Comparison of ENCODE assay signal across 20 cellular contexts in genomic region chr17:66407864-66408263, GRCh38.
DNase-seq lines count a peak whose midpoint lies in the region; ATAC-seq, FAIRE-seq and TF ChIP-seq lines count a peak whose summit lies in the region.
"Had no signal": no experiment of that assay in that cellular context is flagged by ENCODE, and none has a peak within 500 bp of the region (broad histone marks: within the 10 kb centered on the region; RNA-seq: fewer than 3 reads in every experiment).

No MANE protein-coding gene starts in this region.

- H3K27me3 Mint-ChIP-seq in T-helper 2 cell treated with Interferon-gamma antibody and Interleukin-4, amounts not matched to agents 5 μg/mL and 100 μg/mL, for 36 hours (ENCODE audit: low read depth) = no peaks in the 10 kb centered on the region
- H3K27me3 Mint-ChIP-seq in activated naive CD8-positive, alpha-beta T cell treated with anti-CD3 and anti-CD28 coated beads, Interleukin-2, amount 10 ng/mL, durations not matched to agents 7 days and 5 days = no peaks in the 10 kb centered on the region
- no peaks in the 10 kb centered on the region for H3K27me3 Mint-ChIP-seq in activated naive CD8-positive, alpha-beta T cell treated with anti-CD3 and anti-CD28 coated beads for 36 hours
- no peaks in the 10 kb centered on the region for H3K27me3 Mint-ChIP-seq in activated T-helper 1 cell treated with anti-CD3 and anti-CD28 coated beads, Interleukin-12 subunit alpha, Interleukin-12 subunit beta, Interleukin-2, Interleukin-4 antibody, amounts not matched to agents 30 ng/mL and 10 ng/mL and 1 ng/mL, durations not matched to agents 14 hours and 24 hours and 36 hours (ENCODE audit: insufficient read depth)

- H3K4me1 ChIP-seq in pancreas (peaks cover 5 to 13% (median 7%) of the 10 kb centered on the region in 3 donors), Peyer's patch (peaks cover 0 to 4% (median 0%) of the 10 kb centered on the region in 4 donors)

- H3K4me1 Mint-ChIP-seq in T-helper 2 cell treated with Interferon-gamma antibody and Interleukin-4, amounts not matched to agents 5 μg/mL and 100 μg/mL, for 36 hours (ENCODE audit: low read depth) = peaks cover 61% of the 10 kb centered on the region
- H3K4me1 Mint-ChIP-seq in activated naive CD8-positive, alpha-beta T cell treated with anti-CD3 and anti-CD28 coated beads, Interleukin-2, amount 10 ng/mL, durations not matched to agents 7 days and 5 days = peaks cover 62% of the 10 kb centered on the region
- H3K4me1 Mint-ChIP-seq in activated naive CD8-positive, alpha-beta T cell treated with anti-CD3 and anti-CD28 coated beads for 36 hours = peaks cover 72% of the 10 kb centered on the region
- H3K4me1 Mint-ChIP-seq in activated T-helper 1 cell treated with anti-CD3 and anti-CD28 coated beads, Interleukin-12 subunit alpha, Interleukin-12 subunit beta, Interleukin-2, Interleukin-4 antibody, amounts not matched to agents 30 ng/mL and 10 ng/mL and 1 ng/mL, durations not matched to agents 14 hours and 24 hours and 36 hours (ENCODE audit: low read depth) = peaks cover 62% of the 10 kb centered on the region

- H3K27ac ChIP-seq in pancreas = no peak overlapping the region
- H3K27ac ChIP-seq in Peyer's patch = no peak overlapping the region

- WGBS in pancreas, 2 donors = 89 to 97% methylated on average over 4 of the region's 4 CpGs

- no peak for ATAC-seq in activated naive CD8-positive, alpha-beta T cell treated with anti-CD3 and anti-CD28 coated beads, Interleukin-2, amount 10 ng/mL, durations not matched to agents 7 days and 5 days (ENCODE audit: low read depth)
- no peak for ATAC-seq in GM21737 (IDR thresholded peaks at IDR 0.05; ENCODE audit: unreplicated experiment)
- ATAC-seq in pancreas = no peak
- ATAC-seq: HepG2 had no signal

- H3K9me3 ChIP-seq in pancreas (no peaks in the 10 kb centered on the region), Peyer's patch (no peaks in the 10 kb centered on the region)

- peak overlapping the region; percentile 50 for H3K27ac Mint-ChIP-seq in T-helper 2 cell treated with Interferon-gamma antibody and Interleukin-4, amounts not matched to agents 5 μg/mL and 100 μg/mL, for 36 hours
- H3K27ac Mint-ChIP-seq in activated naive CD8-positive, alpha-beta T cell treated with anti-CD3 and anti-CD28 coated beads, Interleukin-2, amount 10 ng/mL, durations not matched to agents 7 days and 5 days = peak overlapping the region; percentile 93
- H3K27ac Mint-ChIP-seq in activated naive CD8-positive, alpha-beta T cell treated with anti-CD3 and anti-CD28 coated beads for 36 hours = no peak overlapping the region
- no peak overlapping the region for H3K27ac Mint-ChIP-seq in activated T-helper 1 cell treated with anti-CD3 and anti-CD28 coated beads, Interleukin-12 subunit alpha, Interleukin-12 subunit beta, Interleukin-2, Interleukin-4 antibody, amounts not matched to agents 30 ng/mL and 10 ng/mL and 1 ng/mL, durations not matched to agents 14 hours and 24 hours and 36 hours
- H3K27ac Mint-ChIP-seq: CD14-positive monocyte, HFFc6 had no signal

- H3K27me3 ChIP-seq in pancreas = no peaks in the 10 kb centered on the region
- no peaks in the 10 kb centered on the region for H3K27me3 ChIP-seq in Peyer's patch

- no peak for TF ChIP-seq POLR2A in Peyer's patch (IDR thresholded peaks at IDR 0.05)

- POLR2A ChIA-PET in activated naive CD8-positive, alpha-beta T cell treated with anti-CD3 and anti-CD28 coated beads, Interleukin-2, amount 10 ng/mL, durations not matched to agents 7 days and 5 days (lab: Charles Lee) = interaction anchor here (1.3 kb wide), 1 partner anchor 14 kb away, joined by 3 read pairs; no protein-coding TSS in a partner anchor

- peak overlapping the region; percentile 85 for H3K4me3 Mint-ChIP-seq in T-helper 2 cell treated with Interferon-gamma antibody and Interleukin-4, amounts not matched to agents 5 μg/mL and 100 μg/mL, for 36 hours
- H3K4me3 Mint-ChIP-seq in activated naive CD8-positive, alpha-beta T cell treated with anti-CD3 and anti-CD28 coated beads, Interleukin-2, amount 10 ng/mL, durations not matched to agents 7 days and 5 days = peak overlapping the region; percentile 74
- H3K4me3 Mint-ChIP-seq in activated naive CD8-positive, alpha-beta T cell treated with anti-CD3 and anti-CD28 coated beads for 36 hours = no peak overlapping the region
- peak overlapping the region; percentile 81 for H3K4me3 Mint-ChIP-seq in activated T-helper 1 cell treated with anti-CD3 and anti-CD28 coated beads, Interleukin-12 subunit alpha, Interleukin-12 subunit beta, Interleukin-2, Interleukin-4 antibody, amounts not matched to agents 30 ng/mL and 10 ng/mL and 1 ng/mL, durations not matched to agents 14 hours and 24 hours and 36 hours
- H3K4me3 Mint-ChIP-seq: CD14-positive monocyte, HFFc6 had no signal

- TF ChIP-seq CTCF in pancreas (IDR thresholded peaks at IDR 0.05) (no peak), Peyer's patch (IDR thresholded peaks at IDR 0.05) (no peak)

- H3K9me3 Mint-ChIP-seq in T-helper 2 cell treated with Interferon-gamma antibody and Interleukin-4, amounts not matched to agents 5 μg/mL and 100 μg/mL, for 36 hours = no peaks in the 10 kb centered on the region
- peaks cover 3% of the 10 kb centered on the region for H3K9me3 Mint-ChIP-seq in activated naive CD8-positive, alpha-beta T cell treated with anti-CD3 and anti-CD28 coated beads, Interleukin-2, amount 10 ng/mL, durations not matched to agents 7 days and 5 days
- H3K9me3 Mint-ChIP-seq in activated naive CD8-positive, alpha-beta T cell treated with anti-CD3 and anti-CD28 coated beads for 36 hours = no peaks in the 10 kb centered on the region
- no peaks in the 10 kb centered on the region for H3K9me3 Mint-ChIP-seq in activated T-helper 1 cell treated with anti-CD3 and anti-CD28 coated beads, Interleukin-12 subunit alpha, Interleukin-12 subunit beta, Interleukin-2, Interleukin-4 antibody, amounts not matched to agents 30 ng/mL and 10 ng/mL and 1 ng/mL, durations not matched to agents 14 hours and 24 hours and 36 hours
- H3K9me3 Mint-ChIP-seq: HFFc6 had no signal

- intact Hi-C loops in activated T-helper 1 cell treated with anti-CD3 and anti-CD28 coated beads, Interleukin-12 subunit alpha, Interleukin-12 subunit beta, Interleukin-2, Interleukin-4 antibody, amounts not matched to agents 30 ng/mL and 10 ng/mL and 1 ng/mL, durations not matched to agents 14 hours and 24 hours and 36 hours (cut with micrococcal nuclease) = loop anchor here (1.0 kb wide), 1 partner anchor 9 kb away; no protein-coding TSS in a partner anchor
- intact Hi-C loops in pancreas (cut with DNase I) = no loop called here

- no peak for FAIRE-seq in pancreas (lab: Jason Lieb, UNC)
- FAIRE-seq: RCC 7860 had no signal

- H3K36me3 ChIP-seq in pancreas (no peaks in the 10 kb centered on the region), Peyer's patch (no peaks in the 10 kb centered on the region)

- H3K36me3 Mint-ChIP-seq in T-helper 2 cell treated with Interferon-gamma antibody and Interleukin-4, amounts not matched to agents 5 μg/mL and 100 μg/mL, for 36 hours (ENCODE audit: low read depth) = peaks cover 15% of the 10 kb centered on the region
- H3K36me3 Mint-ChIP-seq in activated naive CD8-positive, alpha-beta T cell treated with anti-CD3 and anti-CD28 coated beads, Interleukin-2, amount 10 ng/mL, durations not matched to agents 7 days and 5 days = peaks cover 5% of the 10 kb centered on the region
- peaks cover 21% of the 10 kb centered on the region for H3K36me3 Mint-ChIP-seq in activated naive CD8-positive, alpha-beta T cell treated with anti-CD3 and anti-CD28 coated beads for 36 hours
- H3K36me3 Mint-ChIP-seq in activated T-helper 1 cell treated with anti-CD3 and anti-CD28 coated beads, Interleukin-12 subunit alpha, Interleukin-12 subunit beta, Interleukin-2, Interleukin-4 antibody, amounts not matched to agents 30 ng/mL and 10 ng/mL and 1 ng/mL, durations not matched to agents 14 hours and 24 hours and 36 hours (ENCODE audit: low read depth) = peaks cover 6% of the 10 kb centered on the region

- DNase-seq in T-helper 2 cell treated with Interferon-gamma antibody and Interleukin-4, amounts not matched to agents 5 μg/mL and 100 μg/mL, for 36 hours (ENCODE audit: low spot score) = no peak
- no peak for DNase-seq in T-helper 2 cell
- DNase-seq in activated naive CD8-positive, alpha-beta T cell treated with anti-CD3 and anti-CD28 coated beads, Interleukin-2, amount 10 ng/mL, durations not matched to agents 7 days and 5 days = no peak
- DNase-seq in activated naive CD8-positive, alpha-beta T cell treated with anti-CD3 and anti-CD28 coated beads for 36 hours = no peak
- no peak for DNase-seq in activated T-helper 1 cell treated with anti-CD3 and anti-CD28 coated beads, Interleukin-12 subunit alpha, Interleukin-12 subunit beta, Interleukin-2, Interleukin-4 antibody, amounts not matched to agents 30 ng/mL and 10 ng/mL and 1 ng/mL, durations not matched to agents 14 hours and 24 hours and 36 hours (ENCODE audit: low spot score)
- no peak for DNase-seq in pancreas
- DNase-seq in Peyer's patch = no peak
- DNase-seq: 8988T; H7; HFFc6; KBM-7; NCI-H1105 treated with DMSO at 0.1 percent for 48 hours; NCI-H1694 treated with DMSO at 0.1 percent for 48 hours; NCI-H510A; NCI-H748 treated with DMSO at 0.1 percent for 48 hours; NK-92 treated with Interleukin-12 subunit alpha and Interleukin-12 subunit beta, amount 100 ng/mL, for 24 hours had no signal

- no peak overlapping the region for H3K4me3 ChIP-seq in pancreas
- H3K4me3 ChIP-seq in Peyer's patch = no peak overlapping the region

Comparison
In these comparisons a context has a peak if more than half of its experiments do, and no peak if none do; other contexts are left out.
1. H3K27ac Mint-ChIP-seq: peak in T-helper 2 cell treated with Interferon-gamma antibody and Interleukin-4, amounts not matched to agents 5 μg/mL and 100 μg/mL, for 36 hours (single experiment) and activated naive CD8-positive, alpha-beta T cell treated with anti-CD3 and anti-CD28 coated beads, Interleukin-2, amount 10 ng/mL, durations not matched to agents 7 days and 5 days (single experiment); none in activated naive CD8-positive, alpha-beta T cell treated with anti-CD3 and anti-CD28 coated beads for 36 hours (single experiment) and activated T-helper 1 cell treated with anti-CD3 and anti-CD28 coated beads, Interleukin-12 subunit alpha, Interleukin-12 subunit beta, Interleukin-2, Interleukin-4 antibody, amounts not matched to agents 30 ng/mL and 10 ng/mL and 1 ng/mL, durations not matched to agents 14 hours and 24 hours and 36 hours (single experiment).